ENCODE assay signal across 8 cellular contexts in the genomic region with DNA sequence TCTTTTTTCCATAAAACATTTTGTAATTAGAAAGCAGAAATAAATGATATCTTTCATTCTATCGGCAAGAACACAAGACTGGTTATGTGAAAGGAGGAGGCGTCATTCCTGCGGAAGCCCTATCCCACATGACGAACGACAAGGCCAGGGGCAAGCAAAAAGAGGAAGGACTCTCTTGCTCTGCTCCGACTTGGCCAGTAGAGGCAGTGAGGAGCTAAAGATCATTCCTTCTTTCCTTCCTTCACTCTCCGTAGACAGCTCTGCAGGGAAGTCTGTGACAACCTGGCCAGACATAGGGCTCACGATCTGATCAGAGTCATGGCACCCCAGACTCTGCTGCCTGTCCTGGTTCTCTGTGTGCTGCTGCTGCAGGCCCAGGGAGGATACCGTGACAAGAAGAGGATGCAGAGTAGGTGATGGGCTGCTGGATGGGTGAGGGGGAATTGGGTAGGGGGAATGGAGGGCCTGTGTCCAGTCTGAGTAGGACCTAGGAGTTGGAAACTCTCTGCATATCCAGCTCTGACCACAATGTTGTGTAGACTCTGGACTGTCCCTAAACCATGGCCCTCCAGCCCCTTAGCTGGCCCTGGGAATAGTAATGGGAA. TPM values are rescaled to one million over a fixed set of nuclear protein-coding genes. Genes with fewer than 3 reads are reported as not detected.
DNase-seq lines count a peak whose midpoint lies in the region; ATAC-seq, FAIRE-seq and TF ChIP-seq lines count a peak whose summit lies in the region.

A gene (plus strand): TSS at position 244 of the 605 bp plus-strand sequence. CDS start 75 bp downstream, at position 319.

- H2AFZ ChIP-seq in IMR-90 (replicated peaks; ENCODE audit: low read length, poor library complexity) (peak within 1 kb of the TSS; percentile 67), H1 (ENCODE audit: low read length) (peak within 1 kb of the TSS; percentile 96)

- TF ChIP-seq POLR2A in IMR-90 (IDR thresholded peaks at IDR 0.05; ENCODE audit: low read depth, low read length), result no peak
- no peak for TF ChIP-seq POLR2A in H1 (IDR thresholded peaks at IDR 0.05; ENCODE audit: control extremely low read depth in 1 of 2, low read depth in 2 of 2, low read length in 2 of 2)

- no peak within 1 kb of the TSS for H2BK20ac ChIP-seq in IMR-90 (ENCODE audit: low read depth, low read length)
- H2BK20ac ChIP-seq in H1 (ENCODE audit: low read length), result peak within 1 kb of the TSS; percentile 36; the same call in 1 of the 2 replicates

- H4K8ac ChIP-seq in IMR-90 (ENCODE audit: low read depth in 2 of 2, low read length in 2 of 2), result no peak within 1 kb of the TSS
- H4K8ac ChIP-seq in H1 (ENCODE audit: extremely low read depth, insufficient read depth, low read length), result no peak within 1 kb of the TSS

- H3K9me3 ChIP-seq in IMR-90 (ENCODE audit: control insufficient read depth, insufficient read depth, low read length) (no peaks in the 10 kb centered on the region), H1 (ENCODE audit: insufficient read depth in 2 of 2, low read depth in 1 of 2, low read length in 1 of 2) (no peaks in the 10 kb centered on the region), mucosa of descending colon (no peaks in the 10 kb centered on the region)

- peak; percentile 51 for TF ChIP-seq CTCF in IMR-90 (conservative IDR thresholded peaks at IDR 0.05; ENCODE audit: low read depth, low read length)
- peak; percentile 67 to 95 (median 69) for TF ChIP-seq CTCF in H1 (IDR thresholded peaks at IDR 0.05; ENCODE audit: control extremely low read depth in 1 of 3, insufficient read depth in 1 of 3, low read depth in 1 of 3, low read length in 3 of 3)
- TF ChIP-seq CTCF in mucosa of descending colon (IDR thresholded peaks at IDR 0.05), result peak; percentile 69

- H3K4me2 ChIP-seq in IMR-90 (ENCODE audit: low read depth, low read length) (no peak within 1 kb of the TSS), H1 (ENCODE audit: insufficient read depth in 1 of 2, low read depth in 2 of 2, low read length in 2 of 2) (peak within 1 kb of the TSS in 1 of 2 experiments; percentile 15; a peak in 2 of 4 replicates)

- H3K27ac ChIP-seq in IMR-90 (ENCODE audit: insufficient read depth, low read length), result no peak within 1 kb of the TSS
- H3K27ac ChIP-seq in H1 (ENCODE audit: low read depth, low read length), result no peak within 1 kb of the TSS

- H3K9ac ChIP-seq in IMR-90 (ENCODE audit: low read depth, low read length) (no peak within 1 kb of the TSS), H1 (replicated peaks in 1 of 4; ENCODE audit: extremely low read depth in 1 of 4, low read depth in 3 of 4, low read length in 3 of 4) (no peak within 1 kb of the TSS; a peak in 1 of 7 replicates)

- no peak for TF ChIP-seq EP300 in H1 (IDR thresholded peaks at IDR 0.05; ENCODE audit: borderline replicate concordance in 1 of 2, low read depth in 2 of 2, low read length in 2 of 2)

- no peak within 1 kb of the TSS for H3K14ac ChIP-seq in IMR-90 (replicated peaks; ENCODE audit: low read depth, low read length)
- H3K14ac ChIP-seq in H1 (ENCODE audit: insufficient read length), result no peak within 1 kb of the TSS

- no TSS peak for BruUV-seq in IMR-90 (replicated peaks; lab: Mats Ljungman, UMichigan)

- ATAC-seq in IMR-90 (ENCODE audit: low read depth) (peak; percentile 97), mucosa of descending colon (peak; percentile 97), GM21528 (IDR thresholded peaks at IDR 0.05; ENCODE audit: low FRiP score, unreplicated experiment) (no peak)

- H2AK9ac ChIP-seq in IMR-90 (replicated peaks; ENCODE audit: low read depth, low read length, poor library complexity), result no peak within 1 kb of the TSS

- no peaks in the 10 kb centered on the region; the same call in 1 of the 2 replicates for H3K23me2 ChIP-seq in H1 (ENCODE audit: low read depth, low read length)

- H3K56ac ChIP-seq in IMR-90 (ENCODE audit: extremely low read depth, insufficient read depth, low read length) (no peak within 1 kb of the TSS), H1 (replicated peaks; ENCODE audit: insufficient read length, low read depth, low read length) (no peak within 1 kb of the TSS)

- TF ChIP-seq RAD21 in IMR-90 (IDR thresholded peaks at IDR 0.05; ENCODE audit: low read length) (peak; percentile 43), H1 (IDR thresholded peaks at IDR 0.05 in 1 of 2, conservative IDR thresholded peaks at IDR 0.05 in 1 of 2; ENCODE audit: low read depth in 2 of 2, low read length in 2 of 2) (peak; percentile 68 to 77)

- no peak within 1 kb of the TSS for H3K4ac ChIP-seq in IMR-90 (ENCODE audit: low read depth, low read length)
- no peak within 1 kb of the TSS for H3K4ac ChIP-seq in H1 (replicated peaks; ENCODE audit: insufficient read length, low read depth, low read length)

- H4K91ac ChIP-seq in IMR-90 (ENCODE audit: insufficient read depth, low read depth, low read length) (no peak within 1 kb of the TSS), H1 (replicated peaks; ENCODE audit: insufficient read length, low read length) (no peak within 1 kb of the TSS)

- no peak within 1 kb of the TSS for H2BK5ac ChIP-seq in IMR-90 (ENCODE audit: low read depth, low read length, poor library complexity, severe bottlenecking)
- peak within 1 kb of the TSS; percentile 53; the same call in 1 of the 2 replicates for H2BK5ac ChIP-seq in H1 (ENCODE audit: low read depth, low read length)

- H2BK12ac ChIP-seq in H1 (ENCODE audit: low read depth, low read length), result peak within 1 kb of the TSS; percentile 72; the same call in 1 of the 2 replicates

- H3K23ac ChIP-seq in IMR-90 (ENCODE audit: low read depth, low read length) (no peak within 1 kb of the TSS), H1 (ENCODE audit: insufficient read length) (no peak within 1 kb of the TSS)

- H3K27me3 ChIP-seq in IMR-90 (ENCODE audit: control insufficient read depth, insufficient read depth, low read length), result no peaks in the 10 kb centered on the region
- H3K27me3 ChIP-seq in H1 (replicated peaks in 1 of 4; ENCODE audit: control insufficient read depth in 3 of 4, extremely low read depth in 1 of 4, insufficient read depth in 3 of 4, low read length in 3 of 4), result 0 out of 7 replicates have a peak, but pooled peaks cover 0 to 2% (median 0%) of the 10 kb centered on the region in 4 experiments

- in situ Hi-C loops in IMR-90 (cut with MboI; ENCODE audit: low sequenced_read_pairs), result no loop called here

- H3K18ac ChIP-seq in IMR-90 (ENCODE audit: low read depth, low read length), result no peak within 1 kb of the TSS
- peak within 1 kb of the TSS; percentile 64; the same call in 1 of the 2 replicates for H3K18ac ChIP-seq in H1 (ENCODE audit: extremely low read depth, low read length)

- H4K20me1 ChIP-seq in IMR-90 (ENCODE audit: insufficient read depth, low read length) (no peaks in the 10 kb centered on the region), H1 (replicated peaks in 1 of 2; ENCODE audit: control insufficient read depth in 1 of 2, insufficient read depth in 2 of 2, low read length in 2 of 2) (no peaks in the 10 kb centered on the region)

- dilution Hi-C loops in IMR-90 (cut with HindIII; ENCODE audit: low sequenced_read_pairs, unreplicated experiment), result no loop called here

- intact Hi-C loops in IMR-90 (cut with micrococcal nuclease) (no loop called here), mucosa of descending colon (cut with DNase I, micrococcal nuclease) (no loop called here)

- peak; percentile 98 for FAIRE-seq in H1 (lab: Jason Lieb, UNC)
- FAIRE-seq in urothelium cell line (lab: Jason Lieb, UNC), result peak; percentile 96

- H3K4me1 ChIP-seq in IMR-90 (ENCODE audit: control insufficient read depth, insufficient read depth, low read length), result no peaks in the 10 kb centered on the region
- peaks cover 0 to 2% (median 0%) of the 10 kb centered on the region in 4 experiments; a peak in 2 of 7 replicates for H3K4me1 ChIP-seq in H1 (replicated peaks in 1 of 4; ENCODE audit: control insufficient read depth in 3 of 4, insufficient read depth in 4 of 4, low read length in 3 of 4)
- H3K4me1 ChIP-seq in mucosa of descending colon (ENCODE audit: low read depth), result no peaks in the 10 kb centered on the region

- no peaks in the 10 kb centered on the region for H3K36me3 ChIP-seq in IMR-90 (ENCODE audit: control insufficient read depth, insufficient read depth, low read length)
- H3K36me3 ChIP-seq in H1 (ENCODE audit: control insufficient read depth in 2 of 4, insufficient read depth in 4 of 4, low read length in 3 of 4), result no peaks in the 10 kb centered on the region
- no peaks in the 10 kb centered on the region for H3K36me3 ChIP-seq in mucosa of descending colon (ENCODE audit: low read depth)

- H2BK15ac ChIP-seq in IMR-90 (ENCODE audit: low read depth, low read length) (no peak within 1 kb of the TSS), H1 (ENCODE audit: low read length) (0 out of 2 replicates have a peak within 1 kb of the TSS, but pooled peaks have one; percentile 18)

- CTCF ChIA-PET in IMR-90 (lab: Yijun Ruan, JAX) (interaction anchor here (0.6 to 1.5 kb wide), 7 partner anchors 9 to 46 kb away, joined by 3 to 8 read pairs (median 4); no protein-coding TSS in a partner anchor), H1 (lab: Charles Lee; ENCODE audit: partially characterized antibody) (interaction anchor here (0.6 to 5.5 kb wide), 31 partner anchors 9 to 834 kb away, joined by 3 to 71 read pairs (median 4); a partner anchor contains a TSS)

- no peak within 1 kb of the TSS for H3K4me3 ChIP-seq in IMR-90 (ENCODE audit: insufficient read depth, low read depth, low read length)
- no peak within 1 kb of the TSS for H3K4me3 ChIP-seq in H1 (ENCODE audit: extremely low read depth in 1 of 4, insufficient read depth in 2 of 4, low read depth in 3 of 4, low read length in 4 of 4)
- H3K4me3 ChIP-seq in mucosa of descending colon, result no peak within 1 kb of the TSS

- no peak within 1 kb of the TSS for H2BK120ac ChIP-seq in IMR-90 (ENCODE audit: low read depth, low read length)
- H2BK120ac ChIP-seq in H1 (replicated peaks; ENCODE audit: low read depth, low read length), result no peak within 1 kb of the TSS

- POLR2A ChIA-PET in IMR-90 (lab: Charles Lee; ENCODE audit: unreplicated experiment), result no interaction called here
- POLR2A ChIA-PET in H1 (lab: Charles Lee; ENCODE audit: partially characterized antibody), result interaction anchor here (0.7 to 1.6 kb wide), 2 partner anchors 19 to 136 kb away, joined by 3 read pairs; no protein-coding TSS in a partner anchor

- WGBS in IMR-90 (ENCODE audit: extremely low coverage in 2 of 2, insufficient read length in 1 of 2), 2 experiments, result no CpG with 5 or more reads among the region's 9 CpGs
- WGBS in H1 (ENCODE audit: extremely low coverage in 1 of 2, insufficient coverage in 1 of 2, insufficient read length in 1 of 2, insufficient replicate concordance in 2 of 2, low coverage in 1 of 2, low lambda C conversion rate in 2 of 2, missing lambda C conversion rate in 1 of 2), 2 experiments, result 21% methylated on average over 9 of the region's 9 CpGs; no CpG with 5 or more reads in 1 of the 2 experiments

- H3K9me1 ChIP-seq in IMR-90 (ENCODE audit: insufficient read depth, low read length), result no peaks in the 10 kb centered on the region

- no peak within 1 kb of the TSS for H4K5ac ChIP-seq in IMR-90 (ENCODE audit: low read depth, low read length)
- H4K5ac ChIP-seq in H1 (ENCODE audit: insufficient read length, low read depth, low read length), result no peak within 1 kb of the TSS

- H2AK5ac ChIP-seq in IMR-90 (ENCODE audit: low read depth, low read length), result no peak within 1 kb of the TSS
- no peak within 1 kb of the TSS for H2AK5ac ChIP-seq in H1 (ENCODE audit: low read depth, low read length)

- H3K79me1 ChIP-seq in IMR-90 (ENCODE audit: low read depth in 1 of 2, low read length in 2 of 2) (no peaks in the 10 kb centered on the region), H1 (ENCODE audit: low read depth, low read length) (no peaks in the 10 kb centered on the region)

- no peaks in the 10 kb centered on the region for H3K79me2 ChIP-seq in H1 (ENCODE audit: control insufficient read depth in 1 of 2, insufficient read depth in 2 of 2, low read length in 2 of 2)

- DNase-seq in activated CD4-positive, alpha-beta T cell treated with anti-CD3 and anti-CD28 coated beads for 24 hours (ENCODE audit: low read depth in 2 of 2), result peak; percentile 10 to 23
- no peak for DNase-seq in activated CD4-positive, alpha-beta T cell treated with anti-CD3 and anti-CD28 coated beads, Interleukin-2, amount 50 U/mL, for 1 hour
- DNase-seq in IMR-90, result peak; percentile 49
- peak; percentile 40 for DNase-seq in SW480 (ENCODE audit: low spot score)
- peak; percentile 33 to 65 for DNase-seq in H1 (ENCODE audit: low read depth in 1 of 2, low spot score in 2 of 2)
- peak in 2 of 3 donors; percentile 36 to 57 for DNase-seq in mucosa of descending colon
- DNase-seq in urothelium cell line (ENCODE audit: low spot score), result peak; percentile 80

RNA-seq across cellular contexts. Expression of the gene that starts here (rescaled TPM):
- not detected in 2 replicates for total RNA-seq in IMR-90 (2012; rRNA removed)
- not detected in 2 replicates for polyA plus RNA-seq in IMR-90 (2012; rRNA removed)
- polyA plus RNA-seq in IMR-90 (2012; cell fraction: cytosol; rRNA removed), result not detected in 2 replicates
- polyA plus RNA-seq in IMR-90 (2012; cell fraction: nucleus; rRNA removed; ENCODE audit: low replicate concordance), result not detected in 2 replicates
- not detected in 2 replicates for total RNA-seq in H1 (2021; fragmentation: NEBNext Ultra II Directional; extraction: Animal tissue kit (Norgen Biotek cat#: 25700))
- polyA plus RNA-seq in H1 (2011; rRNA removed), result not detected in 2 replicates
- polyA plus RNA-seq in H1 (2011; cell fraction: cytosol; rRNA removed), result not detected
- polyA plus RNA-seq in H1 (2011; cell fraction: nucleus; rRNA removed), result not detected
- polyA plus RNA-seq in H1 (2012, experiment 1 of 2), result not detected in 4 replicates
- not detected for polyA plus RNA-seq in H1 (2012, experiment 2 of 2)
- polyA plus RNA-seq in H1 (2013, experiment 1 of 2), result not detected
- 0.17 TPM for polyA plus RNA-seq in H1 (2013, experiment 2 of 2)
- polyA minus RNA-seq in H1 (2011; rRNA and poly(A)+ RNA removed), result 0.41 and 0.98 TPM in 2 replicates
- not detected for polyA minus RNA-seq in H1 (2011; cell fraction: cytosol; rRNA and poly(A)+ RNA removed)
- polyA minus RNA-seq in H1 (2011; cell fraction: nucleus; rRNA and poly(A)+ RNA removed), result not detected
- total RNA-seq in mucosa of descending colon, result not detected

Comparison
In these comparisons a context has a peak if more than half of its experiments do, and no peak if none do; other contexts are left out.
1. Peak in DNase-seq and ATAC-seq in IMR-90; RNA of the gene not detected or under 1 TPM.
2. Peak in DNase-seq in H1; RNA of the gene not detected or under 1 TPM.
3. Peak in DNase-seq and ATAC-seq in mucosa of descending colon; RNA of the gene not detected or under 1 TPM.